Comparison of ENCODE assay signal across 1 cellular context in genomic region chr3:52531636-52532516, GRCh38.
A peak's percentile ranks its signal among the peaks of the same experiment; 100 is the strongest.
TF ChIP-seq lines count a peak whose summit lies in the region.

No MANE protein-coding gene starts in this region.

TF ChIP-seq in GM12878, 131 proteins besides CTCF, POLR2A, EP300 and RAD21 (continued from another document):
- peak; percentile 27; the same call in 1 of the 2 replicates for TF ChIP-seq RELB (IDR thresholded peaks at IDR 0.05; ENCODE audit: low read depth)
